In the genomic region with DNA sequence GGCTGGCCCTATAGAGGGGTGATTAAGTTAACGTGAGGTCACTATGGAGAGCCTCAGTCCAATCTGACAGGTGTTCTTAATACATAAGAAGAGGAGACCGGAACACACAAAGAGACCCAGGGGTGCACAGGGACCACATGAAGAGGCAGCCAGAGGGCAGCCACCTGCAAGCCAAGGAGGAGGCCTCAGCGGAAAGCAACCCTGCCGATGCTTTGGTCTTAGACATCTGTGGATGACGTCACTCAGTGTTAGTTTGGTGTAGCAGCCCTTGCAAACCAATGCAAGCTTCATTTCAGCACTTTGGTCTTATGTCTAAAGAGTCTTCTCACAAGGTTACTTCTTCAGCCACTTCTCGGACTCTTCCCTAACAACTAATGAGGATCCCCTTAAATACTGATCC, we compare ENCODE assay signal across 15 cellular contexts. TPM values are rescaled to one million over a fixed set of nuclear protein-coding genes. Genes with fewer than 3 reads are reported as not detected.
DNase-seq lines count a peak whose midpoint lies in the region; ATAC-seq, FAIRE-seq and TF ChIP-seq lines count a peak whose summit lies in the region.
"Had no signal": no experiment of that assay in that cellular context is flagged by ENCODE, and none has a peak within 500 bp of the region (broad histone marks: within the 10 kb centered on the region; RNA-seq: fewer than 3 reads in every experiment).

No MANE protein-coding gene starts in this region.

- FAIRE-seq in GM12891 (lab: Jason Lieb, UNC): peak; percentile 95
- FAIRE-seq: bronchial epithelial cell, RCC 7860 had no signal

- no peaks in the 10 kb centered on the region for H3K27me3 ChIP-seq in mammary epithelial cell (ENCODE audit: insufficient read depth, low read length)
- H3K27me3 ChIP-seq: testis had no signal

- no peaks in the 10 kb centered on the region for H3K27me3 Mint-ChIP-seq in activated B cell treated with CpG ODN at 0.5 μM for 24 hours

- ATAC-seq in GM19395 (IDR thresholded peaks at IDR 0.05; ENCODE audit: unreplicated experiment) (peak; percentile 46), HG03045 (IDR thresholded peaks at IDR 0.05; ENCODE audit: unreplicated experiment) (peak; percentile 41), activated B cell treated with CpG ODN at 0.5 μM for 24 hours (ENCODE audit: low read depth) (peak; percentile 47), HG02610 (IDR thresholded peaks at IDR 0.05; ENCODE audit: unreplicated experiment) (no peak)

- H3K79me2 ChIP-seq in mammary epithelial cell (ENCODE audit: insufficient read depth, low read length): no peaks in the 10 kb centered on the region

- H4K20me1 ChIP-seq in mammary epithelial cell (ENCODE audit: insufficient read depth, low read length): no peaks in the 10 kb centered on the region

- intact Hi-C loops in activated B cell treated with CpG ODN at 0.5 μM for 24 hours (cut with micrococcal nuclease): loop anchor here (1.0 kb wide), 1 partner anchor 47 kb away; the partner anchor contains the start of gene GRHPR
- intact Hi-C loops in lower leg skin (cut with DNase I; ENCODE audit: low total_unique reads): no loop called here
- intact Hi-C loops in mammary epithelial cell (cut with micrococcal nuclease): loop anchor here (10.0 kb wide), 1 partner anchor 350 kb away; no protein-coding TSS in a partner anchor

- peak overlapping the region; percentile 100 for H3K27ac Mint-ChIP-seq in activated B cell treated with CpG ODN at 0.5 μM for 24 hours

- no peaks in the 10 kb centered on the region for H3K9me3 Mint-ChIP-seq in activated B cell treated with CpG ODN at 0.5 μM for 24 hours
- H3K9me3 Mint-ChIP-seq: neural crest cell had no signal

- H3K27ac ChIP-seq in mammary epithelial cell (ENCODE audit: insufficient read depth, low read depth, low read length): no peak overlapping the region
- H3K27ac ChIP-seq: testis had no signal

- CTCF ChIA-PET in activated B cell treated with CpG ODN at 0.5 μM for 24 hours (lab: Charles Lee) (interaction anchor here (0.7 to 10.7 kb wide), 4 partner anchors 12 to 34 kb away, joined by 3 to 103 read pairs (median 4); no protein-coding TSS in a partner anchor), mammary epithelial cell (lab: Charles Lee; ENCODE audit: low non-redundant PET) (no interaction called here)

- H3K4me1 Mint-ChIP-seq in activated B cell treated with CpG ODN at 0.5 μM for 24 hours: peaks cover 90% of the 10 kb centered on the region
- H3K4me1 Mint-ChIP-seq: neural crest cell had no signal

- no peaks in the 10 kb centered on the region for H3K36me3 Mint-ChIP-seq in activated B cell treated with CpG ODN at 0.5 μM for 24 hours (ENCODE audit: low read depth)

- dilution Hi-C loops in mammary epithelial cell (cut with HindIII; ENCODE audit: low sequenced_read_pairs): no loop called here

- no peak for TF ChIP-seq POLR2A in GM12891 (IDR thresholded peaks at IDR 0.05; ENCODE audit: low read depth, low read length)
- no peak for TF ChIP-seq POLR2A in lower leg skin (IDR thresholded peaks at IDR 0.05)

- H3K4me1 ChIP-seq in mammary epithelial cell (ENCODE audit: insufficient read depth, low read length): no peaks in the 10 kb centered on the region
- H3K4me1 ChIP-seq: testis had no signal

- peak overlapping the region; percentile 55 for H3K4me3 Mint-ChIP-seq in activated B cell treated with CpG ODN at 0.5 μM for 24 hours
- H3K4me3 Mint-ChIP-seq: neural crest cell had no signal

- no peak overlapping the region for H3K4me2 ChIP-seq in mammary epithelial cell (ENCODE audit: insufficient read depth, low read depth, low read length)

- POLR2A ChIA-PET in activated B cell treated with CpG ODN at 0.5 μM for 24 hours (lab: Charles Lee): interaction anchor here (0.6 to 17.3 kb wide), 15 partner anchors 10 to 349 kb away, joined by 3 to 975 read pairs (median 4); partner anchors contain the start of genes PAX5 and ZBTB5

- no peak overlapping the region for H3K4me3 ChIP-seq in lower leg skin (ENCODE audit: low read depth, poor library complexity, severe bottlenecking)
- no peak overlapping the region for H3K4me3 ChIP-seq in mammary epithelial cell (replicated peaks in 1 of 3; ENCODE audit: insufficient read depth in 1 of 3, low read depth in 2 of 3, low read length in 3 of 3)
- H3K4me3 ChIP-seq: testis had no signal

- TF ChIP-seq CTCF in activated B cell treated with CpG ODN at 0.5 μM for 24 hours (IDR thresholded peaks at IDR 0.05) (no peak), lower leg skin (IDR thresholded peaks at IDR 0.05) (no peak), mammary epithelial cell (conservative IDR thresholded peaks at IDR 0.05 in 1 of 2, IDR thresholded peaks at IDR 0.05 in 1 of 2; ENCODE audit: extremely low read depth in 1 of 2, insufficient read depth in 1 of 2, low read depth in 1 of 2, low read length in 2 of 2) (no peak)

- H3K9ac ChIP-seq in mammary epithelial cell (ENCODE audit: insufficient read depth, low read length): no peak overlapping the region

- no peaks in the 10 kb centered on the region for H3K9me3 ChIP-seq in mammary epithelial cell (replicated peaks; ENCODE audit: insufficient read depth, low read length)
- H3K9me3 ChIP-seq: testis had no signal

- BruUV-seq in mammary epithelial cell (replicated peaks; lab: Mats Ljungman, UMichigan): no TSS peak

- WGBS in lower leg skin, 2 donors: 83 to 87% methylated on average over 6 of the region's 6 CpGs
- WGBS in mammary epithelial cell (ENCODE audit: low coverage, missing lambda C conversion rate): 77% methylated on average over 6 of the region's 6 CpGs

- in situ Hi-C loops in mammary epithelial cell (cut with MboI; ENCODE audit: low sequenced_read_pairs in 2 of 2): loop anchor here (25.0 kb wide), 2 partner anchors 488 to 513 kb away; no protein-coding TSS in a partner anchor

- H3K36me3 ChIP-seq in mammary epithelial cell (ENCODE audit: insufficient read depth, low read length): no peaks in the 10 kb centered on the region

- DNase-seq in GM12891 (ENCODE audit: insufficient read length, low spot score): peak; percentile 46
- DNase-seq in activated B cell treated with CpG ODN at 0.5 μM for 24 hours: peak; percentile 54
- DNase-seq in lower leg skin (ENCODE audit: low spot score in 2 of 2): no peak
- DNase-seq in mammary epithelial cell: no peak
- DNase-seq in T1000 (lab: John Stamatoyannopoulos, UW): no peak
- DNase-seq: activated T-cell treated with anti-CD3 and anti-CD28 coated beads, Interleukin-2, amount 50 U/mL, for 48 hours; C1 segment of cervical spinal cord; NCI-H1105 treated with DMSO at 0.1 percent for 48 hours; testis had no signal

- no peak overlapping the region for H2AFZ ChIP-seq in mammary epithelial cell (ENCODE audit: low read depth, low read length)

TF ChIP-seq in GM12891, 5 proteins besides CTCF, POLR2A, EP300 and RAD21:
- TF ChIP-seq POU2F2 (IDR thresholded peaks at IDR 0.05; ENCODE audit: low read depth, low read length): no peak
- TF ChIP-seq PAX5 (IDR thresholded peaks at IDR 0.05; ENCODE audit: insufficient read depth, low read length, severe bottlenecking): no peak
- TF ChIP-seq SPI1 (IDR thresholded peaks at IDR 0.05; ENCODE audit: low read depth, low read length): no peak
- no peak; the same call in 1 of the 2 replicates for TF ChIP-seq POLR2AphosphoS5 (IDR thresholded peaks at IDR 0.05; ENCODE audit: low read depth, low read length)
- TF ChIP-seq TAF1 (IDR thresholded peaks at IDR 0.05; ENCODE audit: low read depth, low read length): no peak

RNA-seq across cellular contexts. Expression of gene GRHPR, which starts 47.6 kb away (rescaled TPM):
- polyA plus RNA-seq in GM12891 (2012; ENCODE audit: low read depth, missing spikeins): 156 TPM
- total RNA-seq in activated B cell treated with CpG ODN at 0.5 μM for 24 hours (315 TPM in 2 replicates), lower leg skin (100 to 1,000 TPM; 120 to 181 (median 141) TPM), mammary epithelial cell (100 to 1,000 TPM in 1 of 2 donors, 10 to 100 TPM in 1; 87.0 to 163 TPM)
- 175 TPM for polyA plus RNA-seq in mammary epithelial cell
- polyA minus RNA-seq in mammary epithelial cell: 109 TPM

Comparison
In these comparisons a context has a peak if more than half of its experiments do, and no peak if none do; other contexts are left out.
1. DNase-seq: peak in GM12891 (single experiment) and activated B cell treated with CpG ODN at 0.5 μM for 24 hours (single experiment); none in lower leg skin (0 of 2), mammary epithelial cell (single experiment) and T1000 (single experiment).